In the genomic region with DNA sequence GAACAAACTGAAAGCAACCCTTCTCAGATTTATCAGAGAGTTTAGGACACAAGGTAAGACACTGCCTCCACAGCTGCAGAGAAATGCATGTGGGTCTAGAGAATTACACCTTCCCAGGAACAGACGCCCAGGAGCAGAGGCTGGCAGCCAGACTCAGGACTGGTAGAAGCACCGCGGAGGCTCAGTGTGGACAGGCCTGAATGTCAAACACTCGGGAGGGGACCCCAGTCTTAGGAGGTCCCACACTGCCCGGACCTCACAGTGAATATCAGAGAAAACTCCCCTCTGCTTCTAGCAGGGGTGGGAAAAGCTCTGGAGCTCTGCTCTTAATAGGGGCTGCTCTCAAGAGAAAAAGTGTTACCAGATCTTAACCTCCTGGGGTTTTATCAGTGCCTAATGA, we compare ENCODE assay signal across 15 cellular contexts.
DNase-seq lines count a peak whose midpoint lies in the region; ATAC-seq and TF ChIP-seq lines count a peak whose summit lies in the region.
"Had no signal": no experiment of that assay in that cellular context is flagged by ENCODE, and none has a peak within 500 bp of the region (broad histone marks: within the 10 kb centered on the region; RNA-seq: fewer than 3 reads in every experiment).

No MANE protein-coding gene starts in this region.

- H3K4me3 ChIP-seq in A673 (ENCODE audit: low read depth, low read length, poor library complexity, severe bottlenecking) = no peak overlapping the region
- H3K4me3 ChIP-seq in SK-N-MC = no peak overlapping the region
- H3K4me3 ChIP-seq in testis = no peak overlapping the region
- H3K4me3 ChIP-seq: GM12878 had no signal

- H3K9ac ChIP-seq in SK-N-MC (ENCODE audit: insufficient read length) = peak overlapping the region; percentile 54

- 76 to 81% methylated on average over 5 of the region's 5 CpGs for WGBS in testis, 2 donors

- H3K9me3 ChIP-seq in A673 (ENCODE audit: low read depth, low read length, poor library complexity, severe bottlenecking) = peaks cover 3% of the 10 kb centered on the region
- H3K9me3 ChIP-seq in SK-N-MC (ENCODE audit: low read depth, low read length) = no peaks in the 10 kb centered on the region; the same call in 1 of the 2 replicates
- H3K9me3 ChIP-seq in testis = no peaks in the 10 kb centered on the region
- H3K9me3 ChIP-seq: BE2C had no signal

- no peak for TF ChIP-seq POLR2A in testis (IDR thresholded peaks at IDR 0.05)
- TF ChIP-seq POLR2A in GM18505 (IDR thresholded peaks at IDR 0.05; ENCODE audit: borderline replicate concordance, extremely low read depth, insufficient read depth, insufficient read length) = no peak

- H3K27ac ChIP-seq in A673 (ENCODE audit: low read depth, low read length, poor library complexity, severe bottlenecking) (peak overlapping the region; percentile 98), SK-N-MC (peak overlapping the region; percentile 96), testis (no peak overlapping the region)
- H3K27ac ChIP-seq: C4-2B had no signal

- POLR2A ChIA-PET in A673 (lab: Charles Lee; ENCODE audit: low non-redundant PET) = no interaction called here

- intact Hi-C loops in A673 (cut with micrococcal nuclease; ENCODE audit: unreplicated experiment) (loop anchor here (5.0 kb wide), 4 partner anchors 172 to 757 kb away; no protein-coding TSS in a partner anchor), testis (cut with DNase I; ENCODE audit: low total_unique reads) (no loop called here)

- TF ChIP-seq CTCF in A673 (conservative IDR thresholded peaks at IDR 0.05; ENCODE audit: low read depth, low read length) (no peak), testis (IDR thresholded peaks at IDR 0.05) (no peak)

- H3K27me3 ChIP-seq in A673 (replicated peaks; ENCODE audit: insufficient read depth, low read depth, low read length, poor library complexity) = no peaks in the 10 kb centered on the region
- no peaks in the 10 kb centered on the region for H3K27me3 ChIP-seq in testis
- H3K27me3 ChIP-seq: BE2C had no signal

- CTCF ChIA-PET in A673 (lab: Charles Lee) = no interaction called here

- no peak for ATAC-seq in GM18505 (IDR thresholded peaks at IDR 0.05; ENCODE audit: unreplicated experiment)
- ATAC-seq: GM12878 had no signal

- DNase-seq in activated CD4-positive, CD25-positive, alpha-beta regulatory T cell treated with anti-CD3 and anti-CD28 coated beads, Interleukin-2, amount 50 U/mL, for 72 hours = peak; percentile 11
- no peak for DNase-seq in activated CD4-positive, CD25-positive, alpha-beta regulatory T cell (lab: John Stamatoyannopoulos, UW)
- DNase-seq in A673 (ENCODE audit: low spot score) (peak; percentile 74), SK-N-MC (ENCODE audit: low read depth, low spot score) (no peak), mesenteric fat pad (ENCODE audit: low spot score) (peak; percentile 67), testis (no peak)
- no peak for DNase-seq in stimulated activated CD4-positive, alpha-beta T cell treated with anti-CD3 and anti-CD28 coated beads, Interleukin-15, amount 100 ng/mL, for 24 hours
- DNase-seq: BE2C; CD4-positive, alpha-beta memory T cell; DMS79; GOT3; H9 had no signal

- peaks cover 74% of the 10 kb centered on the region for H3K4me1 ChIP-seq in A673 (ENCODE audit: insufficient read depth, low read length, poor library complexity, severe bottlenecking)
- H3K4me1 ChIP-seq in testis = no peaks in the 10 kb centered on the region
- H3K4me1 ChIP-seq: BE2C had no signal

- BruUV-seq in A673 (replicated peaks; lab: Mats Ljungman, UMichigan) = no TSS peak

- no peaks in the 10 kb centered on the region for H3K36me3 ChIP-seq in A673 (ENCODE audit: insufficient read depth, low read length, poor library complexity, severe bottlenecking)
- H3K36me3 ChIP-seq in SK-N-MC (ENCODE audit: insufficient read depth, low read length) = no peaks in the 10 kb centered on the region
- no peaks in the 10 kb centered on the region for H3K36me3 ChIP-seq in testis (ENCODE audit: low read depth, missing control alignments)
- H3K36me3 ChIP-seq: BE2C had no signal

Comparison
In these comparisons a context has a peak if more than half of its experiments do, and no peak if none do; other contexts are left out.
1. DNase-seq: peak in activated CD4-positive, CD25-positive, alpha-beta regulatory T cell treated with anti-CD3 and anti-CD28 coated beads, Interleukin-2, amount 50 U/mL, for 72 hours (single experiment), A673 (single experiment) and mesenteric fat pad (single experiment); none in activated CD4-positive, CD25-positive, alpha-beta regulatory T cell (0 of 4), SK-N-MC (single experiment), testis (single experiment) and stimulated activated CD4-positive, alpha-beta T cell treated with anti-CD3 and anti-CD28 coated beads, Interleukin-15, amount 100 ng/mL, for 24 hours (single experiment).
2. H3K27ac ChIP-seq: peak in A673 (single experiment) and SK-N-MC (single experiment); none in testis (0 of 2).